In genomic region chr15:73897441-73898261, GRCh38 we compare ENCODE assay signal across 8 cellular contexts. TPM values are rescaled to one million over a fixed set of nuclear protein-coding genes. Genes with fewer than 3 reads are reported as not detected.
DNase-seq lines count a peak whose midpoint lies in the region; ATAC-seq and TF ChIP-seq lines count a peak whose summit lies in the region.

No MANE protein-coding gene starts in this region.

- no peaks in the 10 kb centered on the region for H3K36me3 Mint-ChIP-seq in activated naive CD4-positive, alpha-beta T cell treated with anti-CD3 and anti-CD28 coated beads for 36 hours (ENCODE audit: low read depth)

- H3K36me3 ChIP-seq in BJ (ENCODE audit: control insufficient read depth, insufficient read depth, low read length) (no peaks in the 10 kb centered on the region), SJCRH30 (no peaks in the 10 kb centered on the region), smooth muscle cell (ENCODE audit: low read depth) (no peaks in the 10 kb centered on the region)

- no peaks in the 10 kb centered on the region for H3F3A ChIP-seq in smooth muscle cell (ENCODE audit: low read depth)

- H3K4me2 ChIP-seq in smooth muscle cell: peak overlapping the region; percentile 28

- H3K9me3 Mint-ChIP-seq in activated naive CD4-positive, alpha-beta T cell treated with anti-CD3 and anti-CD28 coated beads for 36 hours: no peaks in the 10 kb centered on the region

- no peaks in the 10 kb centered on the region for H4K20me1 ChIP-seq in smooth muscle cell (ENCODE audit: low read depth)

- H3K27me3 Mint-ChIP-seq in activated naive CD4-positive, alpha-beta T cell treated with anti-CD3 and anti-CD28 coated beads for 36 hours (ENCODE audit: low read depth): peaks cover 2% of the 10 kb centered on the region

- CTCF ChIA-PET in BJ (lab: Yijun Ruan, JAX): interaction anchor here (0.6 to 2.7 kb wide), 21 partner anchors 9 to 567 kb away, joined by 3 to 44 read pairs (median 5); partner anchors contain the start of genes LOXL1 and TBC1D21
- CTCF ChIA-PET in activated naive CD4-positive, alpha-beta T cell treated with anti-CD3 and anti-CD28 coated beads for 36 hours (lab: Charles Lee): interaction anchor here (0.8 to 3.8 kb wide), 5 partner anchors 9 to 32 kb away, joined by 3 to 22 read pairs (median 4); no protein-coding TSS in a partner anchor

- 47% methylated on average over 15 of the region's 15 CpGs for WGBS in smooth muscle cell (ENCODE audit: low lambda C conversion rate)

- H3K4me1 Mint-ChIP-seq in activated naive CD4-positive, alpha-beta T cell treated with anti-CD3 and anti-CD28 coated beads for 36 hours (ENCODE audit: low read depth): no peaks in the 10 kb centered on the region

- no peak overlapping the region for H2AFZ ChIP-seq in smooth muscle cell (ENCODE audit: low read depth)

- H3K27ac ChIP-seq in SJCRH30 (no peak overlapping the region), smooth muscle cell (ENCODE audit: low read depth) (peak overlapping the region; percentile 82)

- H3K4me3 ChIP-seq in BJ (ENCODE audit: low read depth, low read length) (no peak overlapping the region), SJCRH30 (no peak overlapping the region), smooth muscle cell (no peak overlapping the region)

- H3K27me3 ChIP-seq in BJ (ENCODE audit: control insufficient read depth, insufficient read depth, low read length) (no peaks in the 10 kb centered on the region), SJCRH30 (no peaks in the 10 kb centered on the region), smooth muscle cell (ENCODE audit: low read depth) (no peaks in the 10 kb centered on the region)

- H3K79me2 ChIP-seq in smooth muscle cell (ENCODE audit: low read depth): no peaks in the 10 kb centered on the region

- POLR2A ChIA-PET in BJ (lab: Charles Lee): interaction anchor here (0.5 kb wide), 1 partner anchor 53 kb away, joined by 5 read pairs; no protein-coding TSS in a partner anchor

- TF ChIP-seq CTCF in BJ (IDR thresholded peaks at IDR 0.05; ENCODE audit: insufficient read depth, low read depth, low read length) (peak; percentile 97), smooth muscle cell (IDR thresholded peaks at IDR 0.05; ENCODE audit: borderline replicate concordance, insufficient read depth, poor library complexity, severe bottlenecking) (peak; percentile 99)

- no peaks in the 10 kb centered on the region for H3K9me3 ChIP-seq in SJCRH30 (replicated peaks)
- H3K9me3 ChIP-seq in smooth muscle cell (replicated peaks; ENCODE audit: low read depth): no peaks in the 10 kb centered on the region

- peak overlapping the region; percentile 37 for H3K9ac ChIP-seq in smooth muscle cell (ENCODE audit: low read depth)

- no peak for ATAC-seq in GM19455 (IDR thresholded peaks at IDR 0.05; ENCODE audit: unreplicated experiment)

- no peak overlapping the region for H3K27ac Mint-ChIP-seq in activated naive CD4-positive, alpha-beta T cell treated with anti-CD3 and anti-CD28 coated beads for 36 hours

- H3K4me3 Mint-ChIP-seq in activated naive CD4-positive, alpha-beta T cell treated with anti-CD3 and anti-CD28 coated beads for 36 hours: no peak overlapping the region

- H3K4me1 ChIP-seq in SJCRH30 (peaks cover 5% of the 10 kb centered on the region; the same call in 1 of the 2 replicates), smooth muscle cell (ENCODE audit: low read depth) (no peaks in the 10 kb centered on the region)

- intact Hi-C loops in activated naive CD4-positive, alpha-beta T cell treated with anti-CD3 and anti-CD28 coated beads for 36 hours (cut with micrococcal nuclease): loop anchor here (1.0 kb wide), 3 partner anchors 11 to 67 kb away; no protein-coding TSS in a partner anchor
- intact Hi-C loops in cardiac septum (cut with DNase I): no loop called here

- DNase-seq in BJ (ENCODE audit: low read depth) (peak; percentile 39), HCEC 1CT (peak; percentile 92), SJCRH30 (peak; percentile 68 to 83), cardiac septum (ENCODE audit: low spot score) (peak; percentile 91), smooth muscle cell (lab: John Stamatoyannopoulos, UW; ENCODE audit: unreplicated experiment) (peak; percentile 13), mucosa of gallbladder (ENCODE audit: low spot score) (no peak)
- peak; percentile 77 for DNase-seq in activated naive CD4-positive, alpha-beta T cell treated with anti-CD3 and anti-CD28 coated beads for 36 hours

RNA-seq across cellular contexts. Expression of gene TBC1D21, which starts 24.3 kb away (rescaled TPM):
- polyA plus RNA-seq in BJ (2011; rRNA removed) (not detected in 2 replicates), smooth muscle cell (not detected in 2 replicates)
- not detected in 2 replicates for polyA minus RNA-seq in BJ (2011; rRNA and poly(A)+ RNA removed)
- total RNA-seq in SJCRH30 (2014; rRNA removed; shearing (Covaris generic)): not detected in 2 replicates
- total RNA-seq in activated naive CD4-positive, alpha-beta T cell treated with anti-CD3 and anti-CD28 coated beads for 36 hours: not detected
- total RNA-seq in cardiac septum (not detected), smooth muscle cell (not detected in 2 replicates), mucosa of gallbladder (not detected)

RNA-seq across cellular contexts. Expression of gene LOXL1, which starts 28.6 kb away (rescaled TPM):
- polyA plus RNA-seq in BJ (2011; rRNA removed) (59.1 and 92.9 TPM in 2 replicates), smooth muscle cell (736 and 899 TPM in 2 replicates)
- polyA minus RNA-seq in BJ (2011; rRNA and poly(A)+ RNA removed): 133 and 185 TPM in 2 replicates
- total RNA-seq in SJCRH30 (2014; rRNA removed; shearing (Covaris generic)): 31.3 and 33.3 TPM in 2 replicates
- under 1 TPM; 0.25 to 0.55 TPM for total RNA-seq in activated naive CD4-positive, alpha-beta T cell treated with anti-CD3 and anti-CD28 coated beads for 36 hours
- total RNA-seq in cardiac septum (29.1 TPM), smooth muscle cell (239 and 252 TPM in 2 replicates), mucosa of gallbladder (20.2 TPM)

Comparison
In these comparisons a context has a peak if more than half of its experiments do, and no peak if none do; other contexts are left out.
1. RNA of gene LOXL1, which starts 28.6 kb away (total RNA-seq): 239 to 252 TPM in smooth muscle cell, 31.3 to 33.3 TPM in SJCRH30, 29.1 TPM in cardiac septum (single experiment) and 20.2 TPM in mucosa of gallbladder (single experiment); 0.25 to 0.55 TPM in activated naive CD4-positive, alpha-beta T cell treated with anti-CD3 and anti-CD28 coated beads for 36 hours; every median in the first group is over 10 times any median in the second.